ENCODE assay signal across 1 cellular context in genomic region chr3:101484805-101485620, GRCh38.
TF ChIP-seq lines count a peak whose summit lies in the region.

No MANE protein-coding gene starts in this region.

TF ChIP-seq in SK-N-SH treated with all-trans-retinoic acid at 6 μM for 48 hours, 23 proteins besides CTCF, POLR2A, EP300 and RAD21 (continued from another document):
- no peak for TF ChIP-seq TSHZ2 (CRISPR knock-in tag; IDR thresholded peaks at IDR 0.05)
